ENCODE assay signal across 20 cellular contexts in the genomic region with DNA sequence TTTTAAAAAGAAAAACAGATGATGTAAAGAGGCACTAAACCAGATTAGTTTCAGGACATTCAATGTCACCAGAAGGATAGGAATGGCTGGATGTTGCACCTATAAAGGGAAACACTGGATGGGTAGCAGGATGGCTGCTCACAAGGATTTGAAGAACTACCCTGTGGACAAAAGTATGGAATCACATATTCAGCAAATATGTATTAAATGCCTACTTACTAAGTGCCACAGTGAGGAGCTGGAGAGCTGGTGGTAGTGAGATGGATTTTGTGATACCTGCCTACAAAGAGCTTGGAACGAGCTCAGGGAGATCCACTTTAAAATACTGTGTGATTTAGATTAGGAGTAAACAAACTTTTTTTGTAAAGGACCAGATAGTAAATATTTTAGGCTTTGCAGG.
DNase-seq lines count a peak whose midpoint lies in the region; ATAC-seq and TF ChIP-seq lines count a peak whose summit lies in the region.
"Had no signal": no experiment of that assay in that cellular context is flagged by ENCODE, and none has a peak within 500 bp of the region (broad histone marks: within the 10 kb centered on the region; RNA-seq: fewer than 3 reads in every experiment).

No MANE protein-coding gene starts in this region.

- H4K8ac ChIP-seq in mesendoderm (ENCODE audit: low read depth, low read length), result no peak overlapping the region

- H2BK5ac ChIP-seq in mesendoderm (ENCODE audit: low read length), result no peak overlapping the region

- no CpG with 5 or more reads among the region's 1 CpG for WGBS in mesendoderm (ENCODE audit: extremely low coverage, insufficient coverage, low lambda C conversion rate)

- H2BK15ac ChIP-seq in mesendoderm (replicated peaks; ENCODE audit: low read depth), result no peak overlapping the region

- H3K36me3 ChIP-seq in Loucy (ENCODE audit: insufficient read depth, low read length), result no peaks in the 10 kb centered on the region
- no peaks in the 10 kb centered on the region for H3K36me3 ChIP-seq in mesendoderm (ENCODE audit: control insufficient read depth, insufficient read depth, low read length)
- H3K36me3 ChIP-seq: upper lobe of right lung had no signal

- H2BK120ac ChIP-seq in mesendoderm (ENCODE audit: low read depth, low read length), result no peak overlapping the region

- H3K4me3 ChIP-seq in Loucy (ENCODE audit: low read length, poor library complexity, severe bottlenecking) (no peak overlapping the region), astrocyte of the spinal cord (ENCODE audit: low read depth, low read length) (no peak overlapping the region), mesendoderm (ENCODE audit: low read length) (no peak overlapping the region)
- H3K4me3 ChIP-seq: coronary artery, GM23338, K562, upper lobe of right lung had no signal

- in situ Hi-C loops in astrocyte of the spinal cord (cut with HindIII; ENCODE audit: low sequenced_read_pairs), result no loop called here

- H3K9me2 ChIP-seq in Loucy (replicated peaks; ENCODE audit: low read depth, low read length), result no peaks in the 10 kb centered on the region

- H3K4ac ChIP-seq in mesendoderm (ENCODE audit: low read depth, low read length), result no peak overlapping the region

- H3F3A ChIP-seq in Loucy (ENCODE audit: low read depth), result no peaks in the 10 kb centered on the region

- no peak for ATAC-seq in omental fat pad (ENCODE audit: low FRiP score)

- no peak overlapping the region for H3K56ac ChIP-seq in mesendoderm (ENCODE audit: low read length)

- no peak overlapping the region for H3K27ac ChIP-seq in mesendoderm (ENCODE audit: low read depth, low read length)
- H3K27ac ChIP-seq: coronary artery, upper lobe of right lung had no signal

- no peak overlapping the region for H3K4me2 ChIP-seq in Loucy (ENCODE audit: low read depth, low read length, poor library complexity, severe bottlenecking)
- H3K4me2 ChIP-seq in mesendoderm (ENCODE audit: low read length), result no peak overlapping the region
- H3K4me2 ChIP-seq: GM23338 had no signal

- no peaks in the 10 kb centered on the region for H3K79me1 ChIP-seq in mesendoderm (ENCODE audit: low read length)

- H3K27me3 ChIP-seq in Loucy (ENCODE audit: insufficient read depth, low read length, poor library complexity, severe bottlenecking) (no peaks in the 10 kb centered on the region), mesendoderm (ENCODE audit: insufficient read depth, low read length, poor library complexity) (no peaks in the 10 kb centered on the region)
- H3K27me3 ChIP-seq: upper lobe of right lung had no signal

- H2AK5ac ChIP-seq in mesendoderm (ENCODE audit: low read length), result no peak overlapping the region

- H4K5ac ChIP-seq in mesendoderm (ENCODE audit: low read length), result no peak overlapping the region

- H3K23ac ChIP-seq in mesendoderm (ENCODE audit: low read length), result no peak overlapping the region

- H2AFZ ChIP-seq in Loucy (ENCODE audit: low read length), result 0 out of 2 replicates have a peak overlapping the region, but pooled peaks have one; percentile 2
- H2AFZ ChIP-seq: GM23338 had no signal

- H3K18ac ChIP-seq in mesendoderm (ENCODE audit: low read length), result no peak overlapping the region

- no peaks in the 10 kb centered on the region for H3K9me3 ChIP-seq in Loucy (ENCODE audit: insufficient read depth, low read depth, low read length)
- H3K9me3 ChIP-seq: upper lobe of right lung had no signal

- H3K4me1 ChIP-seq in Loucy (ENCODE audit: insufficient read depth, low read length, poor library complexity, severe bottlenecking) (no peaks in the 10 kb centered on the region), mesendoderm (ENCODE audit: control insufficient read depth, low read depth, low read length) (peaks cover 2% of the 10 kb centered on the region)
- H3K4me1 ChIP-seq: upper lobe of right lung had no signal

- H3K9ac ChIP-seq in Loucy (ENCODE audit: low read depth, low read length, poor library complexity, severe bottlenecking) (no peak overlapping the region), mesendoderm (ENCODE audit: low read length) (no peak overlapping the region)

- no peaks in the 10 kb centered on the region for H4K20me1 ChIP-seq in Loucy (ENCODE audit: insufficient read depth, low read length, poor library complexity, severe bottlenecking)

- TF ChIP-seq CTCF in Loucy (conservative IDR thresholded peaks at IDR 0.05; ENCODE audit: low read length), result no peak
- peak; percentile 1 for TF ChIP-seq CTCF in astrocyte of the spinal cord (IDR thresholded peaks at IDR 0.05; ENCODE audit: low read depth, low read length)
- no peak for TF ChIP-seq CTCF in omental fat pad (IDR thresholded peaks at IDR 0.05)

- DNase-seq in NCI-H748 (lab: John Stamatoyannopoulos, UW; ENCODE audit: unreplicated experiment) (peak; percentile 24), NCI-H748 treated with DMSO at 0.1 percent for 48 hours (lab: John Stamatoyannopoulos, UW) (no peak), astrocyte of the spinal cord (ENCODE audit: low read depth, low spot score) (no peak), mesendoderm (peak; percentile 14), dermis blood vessel endothelial cell (no peak), NK-92 (lab: John Stamatoyannopoulos, UW; ENCODE audit: unreplicated experiment) (no peak), omental fat pad (ENCODE audit: low spot score) (no peak)
- DNase-seq: activated CD4-positive, alpha-beta memory T cell treated with anti-CD3 and anti-CD28 coated beads, Interleukin-2, amount 10 ng/mL, durations not matched to agents 7 days and 5 days; activated CD4-positive, CD25-positive, alpha-beta regulatory T cell; activated effector memory CD4-positive, alpha-beta T cell treated with anti-CD3 and anti-CD28 coated beads, Interleukin-2, amount 50 U/mL, for 16 hours; activated T-cell treated with anti-CD3 and anti-CD28 coated beads for 4 hours; MV-4-11; NCI-H1694 treated with DMSO at 0.1 percent for 48 hours; NK-92 treated with Interleukin-12 subunit alpha and Interleukin-12 subunit beta, amount 100 ng/mL, for 24 hours; SW 1271; upper lobe of right lung had no signal

- H3K79me2 ChIP-seq in Loucy (ENCODE audit: insufficient read depth, low read length), result no peaks in the 10 kb centered on the region
- no peaks in the 10 kb centered on the region for H3K79me2 ChIP-seq in mesendoderm (ENCODE audit: control insufficient read depth, insufficient read depth, low read length)

Comparison
In these comparisons a context has a peak if more than half of its experiments do, and no peak if none do; other contexts are left out.
1. DNase-seq: peak in NCI-H748 (single experiment) and mesendoderm (single experiment); none in NCI-H748 treated with DMSO at 0.1 percent for 48 hours (single experiment), astrocyte of the spinal cord (single experiment), dermis blood vessel endothelial cell (single experiment), NK-92 (single experiment) and omental fat pad (single experiment).